In the genomic region with DNA sequence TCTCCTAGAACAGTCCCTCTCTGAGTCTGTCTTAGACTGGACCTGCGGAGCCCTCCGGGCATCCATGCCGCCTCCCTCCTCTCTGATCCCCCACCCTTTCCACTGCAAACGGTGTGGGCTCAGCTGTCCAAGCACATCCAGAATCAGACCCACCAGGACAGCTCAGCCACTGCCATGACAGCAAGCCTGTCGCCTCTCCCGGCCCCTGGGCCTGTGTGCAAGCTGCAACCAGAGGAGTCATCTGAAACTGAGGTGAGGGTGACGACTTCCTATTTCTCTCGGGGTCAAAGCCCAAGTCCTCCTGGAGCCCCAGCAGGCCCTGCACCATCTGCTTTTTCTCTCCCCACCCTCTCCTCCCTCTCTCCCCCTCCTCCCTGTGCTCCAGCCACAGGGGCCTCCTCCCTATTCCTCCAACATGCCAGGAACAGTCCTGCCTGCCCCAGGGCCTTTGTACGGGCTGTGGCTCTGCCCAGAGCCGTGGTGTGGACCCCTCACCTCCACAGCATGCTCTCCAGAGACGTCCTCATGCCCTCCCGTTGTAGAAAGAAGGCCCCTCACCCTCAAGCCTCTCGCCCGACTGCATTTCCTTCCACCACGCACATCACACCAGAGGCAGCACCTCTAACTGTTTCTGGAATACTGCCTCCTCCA, we compare ENCODE assay signal across 10 cellular contexts. TPM values are rescaled to one million over a fixed set of nuclear protein-coding genes. Genes with fewer than 3 reads are reported as not detected.
DNase-seq lines count a peak whose midpoint lies in the region; TF ChIP-seq lines count a peak whose summit lies in the region.
"Had no signal": no experiment of that assay in that cellular context is flagged by ENCODE, and none has a peak within 500 bp of the region (broad histone marks: within the 10 kb centered on the region; RNA-seq: fewer than 3 reads in every experiment).

No MANE protein-coding gene starts in this region.

- intact Hi-C loops in dendritic cell treated with granulocyte-macrophage colony-stimulating factor and Interleukin-4, amounts not matched to agents 40 ng/mL and 50 ng/mL, for 4 days (cut with micrococcal nuclease) = no loop called here
- intact Hi-C loops in sigmoid colon (cut with DNase I) = no loop called here

- H3K4me3 ChIP-seq in BLaER1 (peak overlapping the region; percentile 59), sigmoid colon (no peak overlapping the region)

- peak overlapping the region; percentile 79 for H3K27ac Mint-ChIP-seq in dendritic cell treated with granulocyte-macrophage colony-stimulating factor and Interleukin-4, amounts not matched to agents 40 ng/mL and 50 ng/mL, for 4 days

- peak overlapping the region; percentile 70; the same call in 1 of the 2 replicates for H3K27ac ChIP-seq in BLaER1
- peak overlapping the region in 3 of 4 donors; percentile 40 to 74 (median 40) for H3K27ac ChIP-seq in sigmoid colon

- TF ChIP-seq POLR2A in sigmoid colon (IDR thresholded peaks at IDR 0.05) = no peak

- peaks cover 100% of the 10 kb centered on the region for H3K36me3 Mint-ChIP-seq in dendritic cell treated with granulocyte-macrophage colony-stimulating factor and Interleukin-4, amounts not matched to agents 40 ng/mL and 50 ng/mL, for 4 days (ENCODE audit: low read depth)

- WGBS in sigmoid colon, 2 donors = 94% methylated on average over 15 of the region's 15 CpGs

- no peak for TF ChIP-seq EP300 in sigmoid colon (IDR thresholded peaks at IDR 0.05)

- peaks cover 40% of the 10 kb centered on the region for H4K20me1 ChIP-seq in BLaER1

- H3K4me1 ChIP-seq in BLaER1 (peaks cover 70% of the 10 kb centered on the region), sigmoid colon (peaks cover 0 to 8% (median 0%) of the 10 kb centered on the region in 4 donors)

- no peaks in the 10 kb centered on the region for H3K27me3 Mint-ChIP-seq in dendritic cell treated with granulocyte-macrophage colony-stimulating factor and Interleukin-4, amounts not matched to agents 40 ng/mL and 50 ng/mL, for 4 days
- H3K27me3 Mint-ChIP-seq: CD8-positive, alpha-beta memory T cell had no signal

- H3K36me3 ChIP-seq in BLaER1 = peaks cover 80% of the 10 kb centered on the region
- peaks cover 50 to 97% (median 81%) of the 10 kb centered on the region in 4 donors for H3K36me3 ChIP-seq in sigmoid colon

- no peaks in the 10 kb centered on the region for H3K27me3 ChIP-seq in BLaER1
- no peaks in the 10 kb centered on the region for H3K27me3 ChIP-seq in sigmoid colon

- H3K4me3 Mint-ChIP-seq in dendritic cell treated with granulocyte-macrophage colony-stimulating factor and Interleukin-4, amounts not matched to agents 40 ng/mL and 50 ng/mL, for 4 days = peak overlapping the region; percentile 65
- H3K4me3 Mint-ChIP-seq: CD8-positive, alpha-beta memory T cell had no signal

- peak overlapping the region; percentile 69 for H3K9ac ChIP-seq in BLaER1

- peaks cover 57% of the 10 kb centered on the region for H3K4me1 Mint-ChIP-seq in dendritic cell treated with granulocyte-macrophage colony-stimulating factor and Interleukin-4, amounts not matched to agents 40 ng/mL and 50 ng/mL, for 4 days (ENCODE audit: low read depth)
- H3K4me1 Mint-ChIP-seq: CD8-positive, alpha-beta memory T cell had no signal

- no peaks in the 10 kb centered on the region for H3K9me3 ChIP-seq in BLaER1
- no peaks in the 10 kb centered on the region for H3K9me3 ChIP-seq in sigmoid colon

- H3K4me2 ChIP-seq in BLaER1 = peak overlapping the region; percentile 98

- TF ChIP-seq CTCF in sigmoid colon (IDR thresholded peaks at IDR 0.05) = no peak

- DNase-seq in MV-4-11 (lab: John Stamatoyannopoulos, UW) (peak; percentile 81), sigmoid colon (no peak), DMS79 (lab: John Stamatoyannopoulos, UW) (no peak), occipital lobe (lab: John Stamatoyannopoulos, UW) (no peak), Ammon's horn (ENCODE audit: low spot score) (no peak)
- DNase-seq in activated CD4-positive, alpha-beta T cell treated with anti-CD3 and anti-CD28 coated beads, Interleukin-2, amount 50 U/mL, for 4 hours = no peak
- DNase-seq: activated gamma-delta T cell; CD8-positive, alpha-beta memory T cell had no signal

- H3K9me3 Mint-ChIP-seq in dendritic cell treated with granulocyte-macrophage colony-stimulating factor and Interleukin-4, amounts not matched to agents 40 ng/mL and 50 ng/mL, for 4 days = no peaks in the 10 kb centered on the region
- H3K9me3 Mint-ChIP-seq: CD8-positive, alpha-beta memory T cell had no signal

RNA-seq across cellular contexts. Expression of a gene that starts 23.5 kb away (rescaled TPM):
- 10 to 100 TPM; 25.7 to 37.4 (median 34.0) TPM for total RNA-seq in sigmoid colon
- polyA plus RNA-seq in sigmoid colon = 100 to 1,000 TPM in 1 of 3 donors, 10 to 100 TPM in 2; 34.2 to 200 (median 55.3) TPM
- total RNA-seq in occipital lobe = 37.9 TPM

RNA-seq across cellular contexts. Expression of a gene that starts 30.0 kb away (rescaled TPM):
- total RNA-seq in sigmoid colon (10 to 100 TPM; 29.6 to 90.6 (median 40.5) TPM), occipital lobe (5.5 TPM)
- 10 to 100 TPM; 27.6 to 62.6 (median 31.7) TPM for polyA plus RNA-seq in sigmoid colon

RNA-seq across cellular contexts. Expression of a gene that starts 54.3 kb away (rescaled TPM):
- total RNA-seq in sigmoid colon = 10 to 100 TPM; 18.9 to 25.2 (median 20.0) TPM
- 10 to 100 TPM in 1 of 3 donors, 1 to 10 TPM in 2; 3.7 to 17.1 (median 4.8) TPM for polyA plus RNA-seq in sigmoid colon
- total RNA-seq in occipital lobe = 5.6 TPM
